ENCODE assay signal across 8 cellular contexts in genomic region chr12:104136577-104136976, GRCh38. TPM values are rescaled to one million over a fixed set of nuclear protein-coding genes. Genes with fewer than 3 reads are reported as not detected.
DNase-seq lines count a peak whose midpoint lies in the region; ATAC-seq, FAIRE-seq and TF ChIP-seq lines count a peak whose summit lies in the region.

No MANE protein-coding gene starts in this region.

- H4K20me1 ChIP-seq in DOHH2 (ENCODE audit: control insufficient read depth, insufficient read depth, low read depth, low read length) (no peaks in the 10 kb centered on the region), endothelial cell of umbilical vein (replicated peaks; ENCODE audit: control insufficient read depth, extremely low read depth, insufficient read depth, low read length) (no peaks in the 10 kb centered on the region)

- peak overlapping the region; percentile 93 for H3K4me3 ChIP-seq in DOHH2 (ENCODE audit: low read length)
- peak overlapping the region; percentile 92 for H3K4me3 ChIP-seq in NT2/D1 (ENCODE audit: insufficient read length, low read depth)
- peak overlapping the region; percentile 46 to 96 (median 65) for H3K4me3 ChIP-seq in endothelial cell of umbilical vein (replicated peaks in 1 of 3; ENCODE audit: insufficient read depth in 1 of 3, low read depth in 1 of 3, low read length in 3 of 3)
- H3K4me3 ChIP-seq in trophoblast cell (ENCODE audit: low read depth, low read length) = no peak overlapping the region

- ATAC-seq in GM18907 (IDR thresholded peaks at IDR 0.05; ENCODE audit: unreplicated experiment) (no peak), HG03175 (IDR thresholded peaks at IDR 0.05; ENCODE audit: unreplicated experiment) (no peak)

- H3K9me3 ChIP-seq in DOHH2 (ENCODE audit: control insufficient read depth, insufficient read depth, low read length) = no peaks in the 10 kb centered on the region
- no peaks in the 10 kb centered on the region for H3K9me3 ChIP-seq in NT2/D1 (ENCODE audit: insufficient read depth, low read length)
- no peaks in the 10 kb centered on the region for H3K9me3 ChIP-seq in endothelial cell of umbilical vein (replicated peaks; ENCODE audit: control insufficient read depth, insufficient read depth, low read length)
- H3K9me3 ChIP-seq in trophoblast cell (ENCODE audit: insufficient read depth, low read depth, low read length) = no peaks in the 10 kb centered on the region

- H2AFZ ChIP-seq in endothelial cell of umbilical vein (ENCODE audit: low read depth, low read length) = no peak overlapping the region
- H2AFZ ChIP-seq in trophoblast cell (ENCODE audit: insufficient read depth, low read length, poor library complexity) = no peak overlapping the region

- no peak overlapping the region for H2BK5ac ChIP-seq in trophoblast cell (ENCODE audit: low read depth, low read length, poor library complexity)

- H3K4ac ChIP-seq in trophoblast cell (ENCODE audit: low read depth, low read length) = no peak overlapping the region

- H2BK12ac ChIP-seq in trophoblast cell (ENCODE audit: low read length) = no peak overlapping the region

- POLR2A ChIA-PET in endothelial cell of umbilical vein (lab: Charles Lee) = no interaction called here

- no peak overlapping the region for H2BK120ac ChIP-seq in trophoblast cell (ENCODE audit: insufficient read depth, low read length, poor library complexity)

- no peak overlapping the region for H2AK5ac ChIP-seq in trophoblast cell (ENCODE audit: low read length)

- peaks cover 6% of the 10 kb centered on the region for H3K79me1 ChIP-seq in trophoblast cell (ENCODE audit: low read length)

- TF ChIP-seq CTCF in DOHH2 (IDR thresholded peaks at IDR 0.05; ENCODE audit: low read depth, low read length, poor library complexity, severe bottlenecking) = no peak
- no peak for TF ChIP-seq CTCF in endothelial cell of umbilical vein (IDR thresholded peaks at IDR 0.05; ENCODE audit: extremely low read depth in 1 of 2, insufficient read depth in 1 of 2, low read depth in 1 of 2, low read length in 2 of 2)

- H3K14ac ChIP-seq in trophoblast cell (ENCODE audit: low read length) = no peak overlapping the region

- CTCF ChIA-PET in endothelial cell of umbilical vein (lab: Charles Lee) = interaction anchor here (0.9 to 3.1 kb wide), 3 partner anchors 15 to 823 kb away, joined by 3 to 12 read pairs (median 3); no protein-coding TSS in a partner anchor

- H3K36me3 ChIP-seq in DOHH2 (ENCODE audit: control insufficient read depth, low read length) (peaks cover 44% of the 10 kb centered on the region), NT2/D1 (ENCODE audit: insufficient read depth, insufficient read length, low read length) (peaks cover 26% of the 10 kb centered on the region), endothelial cell of umbilical vein (ENCODE audit: control insufficient read depth in 2 of 2, extremely low read depth in 1 of 2, insufficient read depth in 2 of 2, low read length in 2 of 2) (peaks cover 4 to 5% of the 10 kb centered on the region in 2 experiments), trophoblast cell (ENCODE audit: control insufficient read depth in 1 of 2, insufficient read depth in 2 of 2, low read length in 2 of 2) (peaks cover 2 to 6% of the 10 kb centered on the region in 2 experiments)

- H3K23ac ChIP-seq in trophoblast cell (ENCODE audit: low read length) = no peak overlapping the region

- TF ChIP-seq POLR2A in endothelial cell of umbilical vein (IDR thresholded peaks at IDR 0.05; ENCODE audit: low read depth, low read length) = no peak

- H3K4me2 ChIP-seq in DOHH2 (ENCODE audit: low read length) = peak overlapping the region; percentile 85
- peak overlapping the region; percentile 99 for H3K4me2 ChIP-seq in endothelial cell of umbilical vein (ENCODE audit: insufficient read depth, low read length)
- peak overlapping the region; percentile 96 for H3K4me2 ChIP-seq in trophoblast cell (ENCODE audit: low read length)

- DNase-seq in NT2/D1 (ENCODE audit: low read depth, low spot score) = no peak
- DNase-seq in endothelial cell of umbilical vein (ENCODE audit: low read depth, low spot score) = peak; percentile 35
- DNase-seq in trophoblast cell = no peak
- DNase-seq in HUDEP-2 (lab: John Stamatoyannopoulos, UW; ENCODE audit: unreplicated experiment in 76 of 76) = no peak
- DNase-seq in NCI-H2081 treated with DMSO at 0.1 percent for 48 hours (lab: John Stamatoyannopoulos, UW) = no peak

- BruUV-seq in endothelial cell of umbilical vein (replicated peaks; lab: Mats Ljungman, UMichigan) = TSS peak; percentile 37

- H4K91ac ChIP-seq in trophoblast cell (ENCODE audit: low read depth, low read length) = no peak overlapping the region

- intact Hi-C loops in endothelial cell of umbilical vein (cut with micrococcal nuclease) = loop anchor here (5.0 kb wide), 1 partner anchor 151 kb away; no protein-coding TSS in a partner anchor

- FAIRE-seq in endothelial cell of umbilical vein (lab: Jason Lieb, UNC) = no peak

- H4K8ac ChIP-seq in trophoblast cell (ENCODE audit: low read depth, low read length) = no peak overlapping the region

- H3K27ac ChIP-seq in DOHH2 (ENCODE audit: low read depth, low read length) (peak overlapping the region; percentile 81), endothelial cell of umbilical vein (ENCODE audit: insufficient read depth, low read depth, low read length) (peak overlapping the region; percentile 52), trophoblast cell (ENCODE audit: low read depth, low read length) (no peak overlapping the region)

- dilution Hi-C loops in endothelial cell of umbilical vein (cut with MboI; ENCODE audit: extremely low pct_ligation_motif_present, low sequenced_read_pairs) = no loop called here

- no peaks in the 10 kb centered on the region for H3K9me2 ChIP-seq in DOHH2 (replicated peaks; ENCODE audit: control insufficient read depth, low read length)

- H3K4me1 ChIP-seq in DOHH2 (ENCODE audit: control insufficient read depth, low read length) (peaks cover 30% of the 10 kb centered on the region), NT2/D1 (ENCODE audit: insufficient read depth, insufficient read length) (peaks cover 2% of the 10 kb centered on the region), endothelial cell of umbilical vein (ENCODE audit: control insufficient read depth, extremely low read depth, insufficient read depth, low read length) (peaks cover 18% of the 10 kb centered on the region), trophoblast cell (ENCODE audit: control insufficient read depth in 1 of 2, insufficient read depth in 2 of 2, low read length in 2 of 2) (peaks cover 10 to 13% of the 10 kb centered on the region in 2 experiments)

- H3K9ac ChIP-seq in NT2/D1 (ENCODE audit: insufficient read length, low read depth) (peak overlapping the region; percentile 95), endothelial cell of umbilical vein (replicated peaks; ENCODE audit: extremely low read depth, insufficient read depth, low read length) (peak overlapping the region; percentile 95), trophoblast cell (ENCODE audit: low read length) (no peak overlapping the region)

- H3F3A ChIP-seq in DOHH2 (ENCODE audit: control insufficient read depth, insufficient read depth) = peaks cover 8% of the 10 kb centered on the region; the same call in 1 of the 2 replicates

- H3K9me1 ChIP-seq in endothelial cell of umbilical vein (replicated peaks; ENCODE audit: control insufficient read depth, extremely low read depth, insufficient read depth, low read length) = no peaks in the 10 kb centered on the region

- peaks cover 54% of the 10 kb centered on the region for H3K79me2 ChIP-seq in DOHH2 (ENCODE audit: control insufficient read depth, low read length)
- H3K79me2 ChIP-seq in endothelial cell of umbilical vein (ENCODE audit: control insufficient read depth, insufficient read depth, low read length) = peaks cover 29% of the 10 kb centered on the region
- peaks cover 2% of the 10 kb centered on the region for H3K79me2 ChIP-seq in trophoblast cell (ENCODE audit: control insufficient read depth, insufficient read depth, low read length, poor library complexity)

- no peak overlapping the region for H3K18ac ChIP-seq in trophoblast cell (ENCODE audit: low read length)

- no peak overlapping the region for H4K12ac ChIP-seq in trophoblast cell (ENCODE audit: low read depth, low read length)

- no peaks in the 10 kb centered on the region for H3K27me3 ChIP-seq in DOHH2 (ENCODE audit: control insufficient read depth, low read length)
- H3K27me3 ChIP-seq in NT2/D1 (ENCODE audit: insufficient read depth, insufficient read length) = peaks cover 2% of the 10 kb centered on the region
- H3K27me3 ChIP-seq in endothelial cell of umbilical vein (ENCODE audit: control insufficient read depth in 2 of 2, insufficient read depth in 2 of 2, low read length in 2 of 2) = no peaks in the 10 kb centered on the region
- no peaks in the 10 kb centered on the region for H3K27me3 ChIP-seq in trophoblast cell (ENCODE audit: insufficient read depth, low read length)

TF ChIP-seq in endothelial cell of umbilical vein, 7 proteins besides CTCF, POLR2A, EP300 and RAD21:
- TF ChIP-seq FOS (IDR thresholded peaks at IDR 0.05; ENCODE audit: borderline replicate concordance, insufficient read depth, low read length) (no peak), GATA2 (IDR thresholded peaks at IDR 0.05; ENCODE audit: insufficient read depth, insufficient read length, low read depth, low read length) (no peak), MYC (IDR thresholded peaks at IDR 0.05; ENCODE audit: low read depth, low read length) (no peak), POLR2AphosphoS5 (IDR thresholded peaks at IDR 0.05; ENCODE audit: insufficient read depth, low read depth, low read length) (no peak), EZH2 (IDR thresholded peaks at IDR 0.05; ENCODE audit: borderline replicate concordance, low read depth, low read length, severe bottlenecking) (no peak), JUN (IDR thresholded peaks at IDR 0.05; ENCODE audit: borderline replicate concordance, insufficient read depth, insufficient read length, low read depth) (no peak)
- TF ChIP-seq, protein P1, sequence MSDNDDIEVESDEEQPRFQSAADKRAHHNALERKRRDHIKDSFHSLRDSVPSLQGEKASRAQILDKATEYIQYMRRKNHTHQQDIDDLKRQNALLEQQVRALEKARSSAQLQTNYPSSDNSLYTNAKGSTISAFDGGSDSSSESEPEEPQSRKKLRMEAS (IDR thresholded peaks at IDR 0.05; ENCODE audit: insufficient read depth, insufficient read length) = no peak

RNA-seq across cellular contexts. Expression of gene NFYB, which starts 1.4 kb away (rescaled TPM):
- 18.9 and 23.3 TPM in 2 replicates for total RNA-seq in endothelial cell of umbilical vein
- polyA plus RNA-seq in endothelial cell of umbilical vein = 9.7 and 10.2 TPM in 2 replicates
- polyA plus RNA-seq in endothelial cell of umbilical vein (2011; cell fraction: cytosol; rRNA removed) = 11.5 and 12.3 TPM in 2 replicates
- polyA plus RNA-seq in endothelial cell of umbilical vein (2011; cell fraction: nucleus; rRNA removed) = 15.3 and 23.8 TPM in 2 replicates
- polyA plus RNA-seq in endothelial cell of umbilical vein (2012) = 17.9 and 27.0 TPM in 2 replicates
- 9.0 and 9.1 TPM in 2 replicates for polyA minus RNA-seq in endothelial cell of umbilical vein
- polyA minus RNA-seq in endothelial cell of umbilical vein (2011; cell fraction: cytosol; rRNA and poly(A)+ RNA removed) = 13.9 TPM
- 6.3 and 8.7 TPM in 2 replicates for polyA minus RNA-seq in endothelial cell of umbilical vein (2011; cell fraction: nucleus; rRNA and poly(A)+ RNA removed)
- 18.7 and 19.4 TPM in 2 replicates for polyA plus RNA-seq in trophoblast cell (2013)
